In the genomic region with DNA sequence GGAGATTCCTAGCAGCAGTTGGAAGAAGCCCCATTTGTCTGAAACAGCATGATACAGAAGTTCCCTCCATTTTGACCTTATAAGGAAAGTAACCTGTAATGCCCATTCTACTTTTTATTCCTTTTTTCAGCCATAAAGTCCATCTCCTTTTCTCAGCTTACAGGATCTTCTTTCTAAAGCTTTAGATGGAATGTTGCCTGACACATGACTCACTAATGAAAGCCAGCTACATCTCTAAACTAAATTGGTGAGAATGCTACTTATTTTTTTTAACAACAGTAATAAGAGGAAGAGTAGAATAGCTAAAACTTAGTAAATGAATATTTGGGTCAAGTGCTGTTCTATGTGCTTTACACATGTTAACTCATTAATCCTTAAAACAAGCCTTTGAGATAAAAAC, we compare ENCODE assay signal across 14 cellular contexts.
A peak's percentile ranks its signal among the peaks of the same experiment; 100 is the strongest.
DNase-seq lines count a peak whose midpoint lies in the region; ATAC-seq and TF ChIP-seq lines count a peak whose summit lies in the region.
"Had no signal": no experiment of that assay in that cellular context is flagged by ENCODE, and none has a peak within 500 bp of the region (broad histone marks: within the 10 kb centered on the region; RNA-seq: fewer than 3 reads in every experiment).

No MANE protein-coding gene starts in this region.

- peaks cover 68% of the 10 kb centered on the region for H3K36me3 ChIP-seq in KOPT-K1 (ENCODE audit: insufficient read depth, low read length)

- ATAC-seq in HG02798 (IDR thresholded peaks at IDR 0.05; ENCODE audit: poor library complexity, unreplicated experiment) (no peak), HG03460 (IDR thresholded peaks at IDR 0.05; ENCODE audit: unreplicated experiment) (no peak)

- TF ChIP-seq CTCF in AG04449 (IDR thresholded peaks at IDR 0.05; ENCODE audit: insufficient read depth, low read length, missing control alignments) = no peak

- no peak overlapping the region for H3K4me3 ChIP-seq in AG04449 (ENCODE audit: low read depth, low read length)

- DNase-seq in AG04449 (ENCODE audit: low read depth, low spot score) (peak; percentile 5), GM03348 (ENCODE audit: low spot score) (peak; percentile 39), fibroblast of peridontal ligament (ENCODE audit: extremely low read depth) (peak; percentile 41), SIG-M5 (lab: John Stamatoyannopoulos, UW) (no peak)
- DNase-seq: CD4-positive, alpha-beta memory T cell; DMS79; GDM1; HCEC 1CT had no signal

- H3K9me3 ChIP-seq in KOPT-K1 (ENCODE audit: insufficient read depth, low read length, poor library complexity, severe bottlenecking) = peaks cover 21% of the 10 kb centered on the region

- POLR2A ChIA-PET in AG04449 (lab: Yijun Ruan, JAX) = interaction anchor here (0.6 kb wide), 1 partner anchor 10 kb away, joined by 3 read pairs; no protein-coding TSS in a partner anchor

- CTCF ChIA-PET in AG04449 (lab: Yijun Ruan, JAX) = interaction anchor here (0.8 to 4.5 kb wide), 5 partner anchors 9 to 55 kb away, joined by 3 to 21 read pairs (median 6); no protein-coding TSS in a partner anchor

- H3K27ac ChIP-seq in KOPT-K1 (ENCODE audit: low read depth, low read length, poor library complexity, severe bottlenecking) = peak overlapping the region; percentile 94
- H3K27ac ChIP-seq: 22Rv1, C4-2B, KMS-11 had no signal
